In the genomic region with DNA sequence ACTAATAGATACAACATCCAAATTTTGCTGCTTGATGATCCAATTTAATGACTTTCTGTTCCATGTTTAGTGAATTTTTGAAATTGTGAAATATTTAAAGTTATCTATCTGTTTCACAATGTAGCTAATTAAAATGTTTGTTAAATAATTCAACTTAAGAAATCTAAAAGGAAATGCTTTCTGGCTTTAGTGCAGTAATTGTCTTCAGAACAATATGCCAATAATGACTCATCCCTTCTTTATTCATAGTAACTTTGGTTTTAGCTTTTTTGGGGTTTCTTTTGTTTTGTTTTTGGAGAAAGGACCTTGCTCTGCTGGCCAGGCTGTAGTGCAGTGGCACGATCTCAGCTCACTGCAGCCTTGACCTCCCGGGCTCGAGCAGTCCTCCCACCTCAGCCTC, we compare ENCODE assay signal across 24 cellular contexts.
DNase-seq lines count a peak whose midpoint lies in the region; ATAC-seq, FAIRE-seq and TF ChIP-seq lines count a peak whose summit lies in the region.
"Had no signal": no experiment of that assay in that cellular context is flagged by ENCODE, and none has a peak within 500 bp of the region (broad histone marks: within the 10 kb centered on the region; RNA-seq: fewer than 3 reads in every experiment).

No MANE protein-coding gene starts in this region.

- ATAC-seq in GM18519 (IDR thresholded peaks at IDR 0.05; ENCODE audit: low FRiP score, unreplicated experiment) (no peak), HG02981 (IDR thresholded peaks at IDR 0.05; ENCODE audit: unreplicated experiment) (no peak)
- ATAC-seq: effector memory CD8-positive, alpha-beta T cell; HCT116; T-cell had no signal

- FAIRE-seq in HTR-8/SVneo (lab: Jason Lieb, UNC) (peak; percentile 79), colon (lab: Jason Lieb, UNC) (peak; percentile 24), islet of Langerhans (lab: Jason Lieb, UNC) (peak; percentile 60)
- FAIRE-seq: D721Med, keratinocyte had no signal

- no peak for TF ChIP-seq CTCF in GM20000 (IDR thresholded peaks at IDR 0.05; ENCODE audit: extremely low read depth, missing control alignments)

- intact Hi-C loops in posterior cingulate gyrus (cut with DNase I): no loop called here

- DNase-seq in ELR (ENCODE audit: low read depth): peak; percentile 30
- no peak for DNase-seq in HTR-8/SVneo (ENCODE audit: insufficient read length, low spot score)
- DNase-seq in posterior cingulate gyrus: no peak
- no peak for DNase-seq in GM20000 (ENCODE audit: low spot score)
- DNase-seq: activated CD4-positive, alpha-beta T cell treated with anti-CD3 and anti-CD28 coated beads, Interleukin-2, amount 50 U/mL, for 48 hours; activated CD8-positive, alpha-beta memory T cell treated with anti-CD3 and anti-CD28 coated beads, Interleukin-2, amount 50 U/mL, for 48 hours; CD4-positive, alpha-beta T cell; effector memory CD8-positive, alpha-beta T cell; glutamatergic neuron; naive B cell; NCI-H1092; NCI-H1930; NCI-H524 treated with DMSO at 0.1 percent for 48 hours; RPMI8226; stimulated activated naive CD8-positive, alpha-beta T cell treated with anti-CD3 and anti-CD28 coated beads, Interleukin-15, amount 100 ng/mL, for 72 hours; T-cell; thyroid gland had no signal
